8 cellular contexts compared by ENCODE assay signal in genomic region chr14:60092516-60092915, GRCh38. TPM values are rescaled to one million over a fixed set of nuclear protein-coding genes. Genes with fewer than 3 reads are reported as not detected.
DNase-seq lines count a peak whose midpoint lies in the region; ATAC-seq and TF ChIP-seq lines count a peak whose summit lies in the region.

No MANE protein-coding gene starts in this region.

- H3K9ac ChIP-seq in Karpas-422 (ENCODE audit: low read length) (peak overlapping the region; percentile 83), mucosa of stomach (ENCODE audit: low read length) (peak overlapping the region; percentile 84)

- H3K27me3 ChIP-seq in Karpas-422 (ENCODE audit: low read length) = no peaks in the 10 kb centered on the region
- H3K27me3 ChIP-seq in WERI-Rb-1 (ENCODE audit: insufficient read depth, low read depth, severe bottlenecking) = no peaks in the 10 kb centered on the region
- no peaks in the 10 kb centered on the region for H3K27me3 ChIP-seq in mucosa of stomach (ENCODE audit: control insufficient read depth, insufficient read depth, low read length)
- no peaks in the 10 kb centered on the region for H3K27me3 ChIP-seq in aorta (ENCODE audit: control insufficient read depth in 1 of 2, insufficient read depth in 2 of 2, low read length in 1 of 2)

- WGBS in aorta, 2 donors = 0% methylated on average over 14 of the region's 14 CpGs

- no peaks in the 10 kb centered on the region for H3K9me2 ChIP-seq in Karpas-422 (replicated peaks; ENCODE audit: insufficient read depth, low read length)

- no peak for TF ChIP-seq POLR2A in erythroblast (IDR thresholded peaks at IDR 0.05; ENCODE audit: low read length)

- intact Hi-C loops in aorta (cut with DNase I) = loop anchor here (1.0 to 5.0 kb wide), 2 partner anchors 73 to 75 kb away; partner anchors contain the start of gene DHRS7 (in 2 of the 2)

- DNase-seq in EL (peak; percentile 39), Karpas-422 (peak; percentile 83), WERI-Rb-1 (no peak), erythroblast (lab: John Stamatoyannopoulos, UW) (peak; percentile 69 to 77), aorta (no peak), NCI-H2081 treated with DMSO at 0.1 percent for 48 hours (lab: John Stamatoyannopoulos, UW) (no peak)

- peak overlapping the region; percentile 85 for H3K4me3 ChIP-seq in Karpas-422 (ENCODE audit: low read length)
- peak overlapping the region; percentile 100 for H3K4me3 ChIP-seq in WERI-Rb-1 (ENCODE audit: low read depth, low read length)
- peak overlapping the region; percentile 91 for H3K4me3 ChIP-seq in mucosa of stomach (ENCODE audit: low read length)
- H3K4me3 ChIP-seq in aorta (ENCODE audit: low read length in 2 of 2) = peak overlapping the region; percentile 46 to 92

- peaks cover 39% of the 10 kb centered on the region for H3K4me1 ChIP-seq in Karpas-422 (ENCODE audit: low read length)
- no peaks in the 10 kb centered on the region for H3K4me1 ChIP-seq in mucosa of stomach (ENCODE audit: control insufficient read depth, insufficient read depth, low read length)
- H3K4me1 ChIP-seq in aorta (ENCODE audit: control insufficient read depth in 1 of 2, insufficient read depth in 2 of 2, low read length in 2 of 2) = no peaks in the 10 kb centered on the region

- H4K20me1 ChIP-seq in Karpas-422 (ENCODE audit: insufficient read depth, low read depth, low read length) = peaks cover 28% of the 10 kb centered on the region

- H3K79me2 ChIP-seq in Karpas-422 (ENCODE audit: low read length) = peaks cover 54% of the 10 kb centered on the region

- peak overlapping the region; percentile 87 for H3K27ac ChIP-seq in Karpas-422 (ENCODE audit: low read length)
- H3K27ac ChIP-seq in WERI-Rb-1 = peak overlapping the region; percentile 93
- H3K27ac ChIP-seq in aorta (ENCODE audit: low read depth in 1 of 2, low read length in 2 of 2) = peak overlapping the region; percentile 6 to 31

- H3K36me3 ChIP-seq in Karpas-422 (ENCODE audit: insufficient read depth, low read length) = peaks cover 5% of the 10 kb centered on the region; the same call in 1 of the 2 replicates
- H3K36me3 ChIP-seq in WERI-Rb-1 = peaks cover 10% of the 10 kb centered on the region
- no peaks in the 10 kb centered on the region for H3K36me3 ChIP-seq in mucosa of stomach (ENCODE audit: control insufficient read depth, insufficient read depth, low read length)
- H3K36me3 ChIP-seq in aorta (ENCODE audit: control insufficient read depth in 1 of 2, insufficient read depth in 2 of 2, low read length in 1 of 2) = no peaks in the 10 kb centered on the region

- no peak for TF ChIP-seq CTCF in WERI-Rb-1 (IDR thresholded peaks at IDR 0.05; ENCODE audit: low read depth, low read length)

- ATAC-seq in aorta (ENCODE audit: low FRiP score) = peak; percentile 38
- ATAC-seq in HG02884 (IDR thresholded peaks at IDR 0.05; ENCODE audit: unreplicated experiment) = no peak

- H3K9me3 ChIP-seq in Karpas-422 (ENCODE audit: low read length) (no peaks in the 10 kb centered on the region), WERI-Rb-1 (ENCODE audit: severe bottlenecking) (no peaks in the 10 kb centered on the region), mucosa of stomach (ENCODE audit: control insufficient read depth, low read length) (no peaks in the 10 kb centered on the region), aorta (ENCODE audit: control insufficient read depth, low read length) (no peaks in the 10 kb centered on the region)

- peak overlapping the region; percentile 29; the same call in 1 of the 2 replicates for H2AFZ ChIP-seq in Karpas-422 (ENCODE audit: low read length)

- H3K4me2 ChIP-seq in Karpas-422 (ENCODE audit: low read depth, low read length, poor library complexity, severe bottlenecking) = peak overlapping the region; percentile 81

RNA-seq across cellular contexts. Expression of gene PCNX4, which starts 0.8 kb away (rescaled TPM):
- 53.3 and 98.8 TPM in 2 replicates for total RNA-seq in Karpas-422 (2014; rRNA removed; shearing (Covaris generic); ENCODE audit: low replicate concordance)
- total RNA-seq in aorta = 10 to 100 TPM; 41.2 to 49.7 TPM
- polyA plus RNA-seq in aorta = 10 to 100 TPM in 1 of 2 donors, 1 to 10 TPM in 1; 6.0 to 19.2 TPM

Comparison
In these comparisons a context has a peak if more than half of its experiments do, and no peak if none do; other contexts are left out.
1. DNase-seq: peak in EL (single experiment), Karpas-422 (single experiment) and erythroblast (2 of 2); none in WERI-Rb-1 (single experiment), aorta (0 of 2) and NCI-H2081 treated with DMSO at 0.1 percent for 48 hours (single experiment).
2. H3K27ac ChIP-seq: peak in every context shown above with its lines; median percentile 93 in WERI-Rb-1; 87 in Karpas-422; 18 in aorta.
3. Peak in every context shown above with its lines, with median percentiles within 50 percentile points of each other: H3K4me3 ChIP-seq.